Comparison of ENCODE assay signal across 12 cellular contexts in genomic region chr20:35467339-35468224, GRCh38. TPM values are rescaled to one million over a fixed set of nuclear protein-coding genes. Genes with fewer than 3 reads are reported as not detected.
A peak's percentile ranks its signal among the peaks of the same experiment; 100 is the strongest.
DNase-seq lines count a peak whose midpoint lies in the region; ATAC-seq, FAIRE-seq and TF ChIP-seq lines count a peak whose summit lies in the region.
"Had no signal": no experiment of that assay in that cellular context is flagged by ENCODE, and none has a peak within 500 bp of the region (broad histone marks: within the 10 kb centered on the region; RNA-seq: fewer than 3 reads in every experiment).

No MANE protein-coding gene starts in this region.

- no peak overlapping the region for H3K4me3 Mint-ChIP-seq in MCF 10A (ENCODE audit: unreplicated experiment)

- BruUV-seq in MCF 10A (replicated peaks; lab: Mats Ljungman, UMichigan), result no TSS peak
- BruUV-seq in mammary epithelial cell (replicated peaks; lab: Mats Ljungman, UMichigan), result no TSS peak
- no TSS peak for BruUV-seq in HepG2 (replicated peaks; lab: Mats Ljungman, UMichigan)

- H3K27me3 Mint-ChIP-seq in MCF 10A (ENCODE audit: insufficient read depth, unreplicated experiment), result no peaks in the 10 kb centered on the region

- H3K9me3 ChIP-seq in mammary epithelial cell (replicated peaks; ENCODE audit: insufficient read depth, low read length) (no peaks in the 10 kb centered on the region), HepG2 (ENCODE audit: low read length) (no peaks in the 10 kb centered on the region)
- H3K9me3 ChIP-seq: BE2C had no signal

- H3K4me1 Mint-ChIP-seq in MCF 10A (ENCODE audit: insufficient read depth, unreplicated experiment), result peaks cover 8% of the 10 kb centered on the region

- H3K79me2 ChIP-seq in mammary epithelial cell (ENCODE audit: insufficient read depth, low read length), result peaks cover 5% of the 10 kb centered on the region
- H3K79me2 ChIP-seq in HepG2 (ENCODE audit: insufficient read depth, low read length), result no peaks in the 10 kb centered on the region

- no peak overlapping the region for H2AFZ ChIP-seq in mammary epithelial cell (ENCODE audit: low read depth, low read length)
- H2AFZ ChIP-seq in HepG2 (ENCODE audit: low read length), result no peak overlapping the region

- POLR2A ChIA-PET in MCF 10A (lab: Yijun Ruan, JAX), result interaction anchor here (0.6 kb wide), 3 partner anchors 8 to 475 kb away, joined by 3 read pairs; partner anchors contain the start of gene RBM39
- POLR2A ChIA-PET in HepG2 (lab: Yijun Ruan, JAX), result interaction anchor here (0.6 to 9.1 kb wide), 13 partner anchors 7 to 487 kb away, joined by 3 to 151 read pairs (median 6); partner anchors contain the start of genes CEP250, ERGIC3, NFS1 and RBM39

- WGBS in mammary epithelial cell (ENCODE audit: low coverage, missing lambda C conversion rate), result 87% methylated on average over 6 of the region's 9 CpGs
- 69% methylated on average over 9 of the region's 9 CpGs for WGBS in HepG2 (ENCODE audit: low lambda C conversion rate)

- no peak overlapping the region for H3K4me2 ChIP-seq in mammary epithelial cell (ENCODE audit: insufficient read depth, low read depth, low read length)
- H3K4me2 ChIP-seq in HepG2 (ENCODE audit: low read depth, low read length), result peak overlapping the region; percentile 66

- CTCF ChIA-PET in MCF 10A (lab: Yijun Ruan, JAX) (interaction anchor here (0.6 to 1.5 kb wide), 3 partner anchors 11 to 232 kb away, joined by 3 to 4 read pairs (median 3); partner anchors contain the start of gene ROMO1), mammary epithelial cell (lab: Charles Lee; ENCODE audit: low non-redundant PET) (no interaction called here), HepG2 (lab: Yijun Ruan, JAX; ENCODE audit: low intra/inter-chr PET ratio, low total read pairs) (interaction anchor here (1.0 kb wide), 1 partner anchor 56 kb away, joined by 3 read pairs; no protein-coding TSS in a partner anchor)

- in situ Hi-C loops in mammary epithelial cell (cut with MboI; ENCODE audit: low sequenced_read_pairs in 2 of 2), result no loop called here
- in situ Hi-C loops in HepG2 (cut with HindIII; ENCODE audit: extremely low pct_ligation_motif_present, low pct_unique_long_range_greater_than_20kb), result no loop called here

- H3K36me3 ChIP-seq in mammary epithelial cell (ENCODE audit: insufficient read depth, low read length) (peaks cover 33% of the 10 kb centered on the region), HepG2 (replicated peaks in 1 of 2; ENCODE audit: control insufficient read depth in 1 of 2, insufficient read depth in 2 of 2, low read length in 2 of 2) (peaks cover 30 to 71% of the 10 kb centered on the region in 2 experiments)

- H3K4me1 ChIP-seq in mammary epithelial cell (ENCODE audit: insufficient read depth, low read length), result no peaks in the 10 kb centered on the region
- H3K4me1 ChIP-seq in HepG2 (ENCODE audit: insufficient read depth, low read length), result peaks cover 53% of the 10 kb centered on the region
- H3K4me1 ChIP-seq: BE2C had no signal

- H4K20me1 ChIP-seq in mammary epithelial cell (ENCODE audit: insufficient read depth, low read length) (no peaks in the 10 kb centered on the region), HepG2 (ENCODE audit: insufficient read depth, low read length) (peaks cover 4% of the 10 kb centered on the region; the same call in 1 of the 2 replicates)

- H3K9ac ChIP-seq in mammary epithelial cell (ENCODE audit: insufficient read depth, low read length) (no peak overlapping the region), HepG2 (ENCODE audit: insufficient read depth, low read depth, low read length) (peak overlapping the region; percentile 45; the same call in 1 of the 2 replicates)

- H3K9me3 Mint-ChIP-seq in MCF 10A (ENCODE audit: unreplicated experiment), result no peaks in the 10 kb centered on the region

- DNase-seq in MCF 10A (ENCODE audit: unreplicated experiment) (peak; percentile 51), mammary epithelial cell (no peak), astrocyte of the hippocampus (ENCODE audit: low read depth, low spot score) (peak; percentile 42), HepG2 (ENCODE audit: low spot score) (peak; percentile 91), urothelium cell line (ENCODE audit: low spot score) (peak; percentile 56), Kasumi-1 (lab: John Stamatoyannopoulos, UW) (no peak), NCI-H345 treated with DMSO at 0.1 percent for 48 hours (lab: John Stamatoyannopoulos, UW; ENCODE audit: unreplicated experiment) (no peak)
- DNase-seq: BE2C, midbrain, NCI-H2171 treated with DMSO at 0.1 percent for 48 hours had no signal

- peak; percentile 88 for FAIRE-seq in HepG2 (lab: Jason Lieb, UNC)
- no peak for FAIRE-seq in urothelium cell line (lab: Jason Lieb, UNC)
- FAIRE-seq: endometrium had no signal

- intact Hi-C loops in MCF 10A (cut with micrococcal nuclease), result no loop called here
- intact Hi-C loops in mammary epithelial cell (cut with micrococcal nuclease), result loop anchor here (10.0 kb wide), 1 partner anchor 237 kb away; no protein-coding TSS in a partner anchor
- intact Hi-C loops in HepG2 (cut with micrococcal nuclease; ENCODE audit: unreplicated experiment), result loop anchor here (5.0 to 10.0 kb wide), 2 partner anchors 75 to 227 kb away; partner anchors contain the start of genes ERGIC3, NFS1 and ROMO1

- peak overlapping the region; percentile 81 for H3K27ac Mint-ChIP-seq in MCF 10A (ENCODE audit: low read depth, unreplicated experiment)

- TF ChIP-seq CTCF in MCF 10A (IDR thresholded peaks at IDR 0.05; ENCODE audit: unreplicated experiment) (no peak), mammary epithelial cell (conservative IDR thresholded peaks at IDR 0.05 in 1 of 2, IDR thresholded peaks at IDR 0.05 in 1 of 2; ENCODE audit: extremely low read depth in 1 of 2, insufficient read depth in 1 of 2, low read depth in 1 of 2, low read length in 2 of 2) (no peak), HepG2 (CRISPR knock-in tag; IDR thresholded peaks at IDR 0.05) (no peak)

- H3K27me3 ChIP-seq in mammary epithelial cell (ENCODE audit: insufficient read depth, low read length) (no peaks in the 10 kb centered on the region), HepG2 (ENCODE audit: control insufficient read depth in 1 of 2, insufficient read depth in 2 of 2, low read length in 2 of 2) (no peaks in the 10 kb centered on the region)
- H3K27me3 ChIP-seq: BE2C had no signal

- dilution Hi-C loops in mammary epithelial cell (cut with HindIII; ENCODE audit: low sequenced_read_pairs), result no loop called here

- TF ChIP-seq POLR2A in HepG2 (IDR thresholded peaks at IDR 0.05; ENCODE audit: insufficient read depth in 1 of 2, low read depth in 2 of 2, low read length in 2 of 2), result peak in 1 of 2 experiments; percentile 41; a peak in 1 of 4 replicates

- H3K27ac ChIP-seq in mammary epithelial cell (ENCODE audit: insufficient read depth, low read depth, low read length) (no peak overlapping the region), HepG2 (ENCODE audit: extremely low read length, insufficient read depth, low read length) (peak overlapping the region; percentile 80)

- ATAC-seq in HepG2, result peak; percentile 81
- no peak for ATAC-seq in HG02852 (IDR thresholded peaks at IDR 0.05; ENCODE audit: unreplicated experiment)

- H3K4me3 ChIP-seq in mammary epithelial cell (replicated peaks in 1 of 3; ENCODE audit: insufficient read depth in 1 of 3, low read depth in 2 of 3, low read length in 3 of 3), result no peak overlapping the region
- H3K4me3 ChIP-seq in HepG2 (replicated peaks in 1 of 3; ENCODE audit: insufficient read depth in 1 of 3, low read depth in 2 of 3, low read length in 3 of 3), result peak overlapping the region in 1 of 3 experiments; percentile 35; a peak in 2 of 6 replicates

- TF ChIP-seq RAD21 in HepG2 (CRISPR knock-in tag; IDR thresholded peaks at IDR 0.05), result no peak

- peaks cover 94% of the 10 kb centered on the region for H3K36me3 Mint-ChIP-seq in MCF 10A (ENCODE audit: insufficient read depth, unreplicated experiment)

- peak in 1 of 2 experiments; percentile 95; a peak in 2 of 4 replicates for TF ChIP-seq EP300 in HepG2 (IDR thresholded peaks at IDR 0.05; ENCODE audit: low read depth in 2 of 2, low read length in 2 of 2)
- peak; percentile 85 for TF ChIP-seq EP300 in HepG2 (CRISPR knock-in tag; IDR thresholded peaks at IDR 0.05; ENCODE audit: borderline replicate concordance)

RNA-seq across cellular contexts. Expression of gene CEP250, which starts 12.2 kb away (rescaled TPM):
- total RNA-seq in MCF 10A (2022) (41.0 and 44.0 TPM in 2 replicates), mammary epithelial cell (10 to 100 TPM; 19.0 to 45.5 TPM), HepG2 (2016; rRNA removed; fragmentation: Illumina TruSeq; extraction: Trizol) (55.3 and 55.7 TPM in 2 replicates)
- polyA plus RNA-seq in mammary epithelial cell (6.9 TPM), HepG2 (2011; rRNA removed) (28.3 and 28.8 TPM in 2 replicates)
- 86.2 TPM for polyA minus RNA-seq in mammary epithelial cell
- 4.6 and 8.2 TPM in 2 replicates for total RNA-seq in HepG2 (2016; cell fraction: cytosol; rRNA removed; fragmentation: Illumina TruSeq; extraction: Trizol; ENCODE audit: low read depth)
- 47.0 and 58.9 TPM in 2 replicates for total RNA-seq in HepG2 (2016; cell fraction: insoluble cytoplasmic fraction; rRNA removed; fragmentation: Illumina TruSeq; extraction: Trizol)
- total RNA-seq in HepG2 (2016; cell fraction: membrane; rRNA removed; fragmentation: Illumina TruSeq; extraction: Trizol), result 10.8 and 11.9 TPM in 2 replicates
- total RNA-seq in HepG2 (2016; cell fraction: nucleus; rRNA removed; fragmentation: Illumina TruSeq; extraction: Trizol), result 53.7 and 62.9 TPM in 2 replicates
- polyA plus RNA-seq in HepG2 (2011; cell fraction: cytosol; rRNA removed), result 13.0 and 15.9 TPM in 2 replicates
- polyA plus RNA-seq in HepG2 (2011; cell fraction: nucleus; rRNA removed), result 91.1 and 91.6 TPM in 2 replicates
- polyA plus RNA-seq in HepG2 (2012), result 51.5 and 68.0 TPM in 2 replicates
- polyA plus RNA-seq in HepG2 (2016; cell fraction: cytosol; fragmentation: Illumina TruSeq; extraction: Trizol; ENCODE audit: low read depth), result 1.8 and 3.2 TPM in 2 replicates
- polyA plus RNA-seq in HepG2 (2016; cell fraction: insoluble cytoplasmic fraction; fragmentation: Illumina TruSeq; extraction: Trizol; ENCODE audit: low read depth), result 25.5 and 33.0 TPM in 2 replicates
- polyA plus RNA-seq in HepG2 (2016; cell fraction: membrane; fragmentation: Illumina TruSeq; extraction: Trizol; ENCODE audit: low read depth), result 4.0 and 5.2 TPM in 2 replicates
- 164 and 177 TPM in 2 replicates for polyA plus RNA-seq in HepG2 (2016; cell fraction: nucleus; fragmentation: Illumina TruSeq; extraction: Trizol; ENCODE audit: insufficient read depth, low read depth)
- 17.6 and 28.3 TPM in 2 replicates for polyA minus RNA-seq in HepG2 (2011; rRNA and poly(A)+ RNA removed; ENCODE audit: low replicate concordance)
- polyA minus RNA-seq in HepG2 (2011; cell fraction: cytosol; rRNA and poly(A)+ RNA removed), result 15.9 and 26.1 TPM in 2 replicates
- polyA minus RNA-seq in HepG2 (2011; cell fraction: nucleus; rRNA and poly(A)+ RNA removed), result 47.3 and 65.8 TPM in 2 replicates

RNA-seq across cellular contexts. Expression of gene GDF5, which starts 29.6 kb away (rescaled TPM):
- not detected in 2 replicates for total RNA-seq in MCF 10A (2022)
- total RNA-seq in mammary epithelial cell, result 1 to 10 TPM in 1 of 2 donors, under 1 TPM in 1; 0.16 to 5.0 TPM
- 1.4 TPM for polyA plus RNA-seq in mammary epithelial cell
- polyA minus RNA-seq in mammary epithelial cell, result 3.0 TPM
- not detected in 2 replicates for total RNA-seq in HepG2 (2016; rRNA removed; fragmentation: Illumina TruSeq; extraction: Trizol)
- total RNA-seq in HepG2 (2016; cell fraction: cytosol; rRNA removed; fragmentation: Illumina TruSeq; extraction: Trizol; ENCODE audit: low read depth), result not detected in 2 replicates
- not detected in 2 replicates for total RNA-seq in HepG2 (2016; cell fraction: insoluble cytoplasmic fraction; rRNA removed; fragmentation: Illumina TruSeq; extraction: Trizol)
- total RNA-seq in HepG2 (2016; cell fraction: membrane; rRNA removed; fragmentation: Illumina TruSeq; extraction: Trizol), result not detected in 2 replicates
- total RNA-seq in HepG2 (2016; cell fraction: nucleus; rRNA removed; fragmentation: Illumina TruSeq; extraction: Trizol), result not detected in 2 replicates
- polyA plus RNA-seq in HepG2 (2011; rRNA removed), result not detected in 2 replicates
- polyA plus RNA-seq in HepG2 (2011; cell fraction: cytosol; rRNA removed), result 0.04 TPM in 1 of 2 replicates, not detected in the other
- polyA plus RNA-seq in HepG2 (2011; cell fraction: nucleus; rRNA removed), result not detected in 2 replicates
- not detected in 2 replicates for polyA plus RNA-seq in HepG2 (2012)
- polyA plus RNA-seq in HepG2 (2016; cell fraction: cytosol; fragmentation: Illumina TruSeq; extraction: Trizol; ENCODE audit: low read depth), result not detected in 2 replicates
- polyA plus RNA-seq in HepG2 (2016; cell fraction: insoluble cytoplasmic fraction; fragmentation: Illumina TruSeq; extraction: Trizol; ENCODE audit: low read depth), result not detected in 2 replicates
- not detected in 2 replicates for polyA plus RNA-seq in HepG2 (2016; cell fraction: membrane; fragmentation: Illumina TruSeq; extraction: Trizol; ENCODE audit: low read depth)
- not detected in 2 replicates for polyA plus RNA-seq in HepG2 (2016; cell fraction: nucleus; fragmentation: Illumina TruSeq; extraction: Trizol; ENCODE audit: insufficient read depth, low read depth)
- polyA minus RNA-seq in HepG2 (2011; rRNA and poly(A)+ RNA removed; ENCODE audit: low replicate concordance), result 0.09 TPM in 1 of 2 replicates, not detected in the other
- polyA minus RNA-seq in HepG2 (2011; cell fraction: cytosol; rRNA and poly(A)+ RNA removed), result not detected in 2 replicates
- not detected in 2 replicates for polyA minus RNA-seq in HepG2 (2011; cell fraction: nucleus; rRNA and poly(A)+ RNA removed)

RNA-seq across cellular contexts. Expression of gene UQCC1, which starts 55.8 kb away (rescaled TPM):
- total RNA-seq in MCF 10A (2022), result 45.2 and 55.8 TPM in 2 replicates
- total RNA-seq in mammary epithelial cell, result 10 to 100 TPM; 20.8 to 39.5 TPM
- polyA plus RNA-seq in mammary epithelial cell, result 19.4 TPM
- polyA minus RNA-seq in mammary epithelial cell, result 30.4 TPM
- 67.2 and 79.5 TPM in 2 replicates for total RNA-seq in HepG2 (2016; rRNA removed; fragmentation: Illumina TruSeq; extraction: Trizol)
- total RNA-seq in HepG2 (2016; cell fraction: cytosol; rRNA removed; fragmentation: Illumina TruSeq; extraction: Trizol; ENCODE audit: low read depth), result 21.4 and 22.2 TPM in 2 replicates
- total RNA-seq in HepG2 (2016; cell fraction: insoluble cytoplasmic fraction; rRNA removed; fragmentation: Illumina TruSeq; extraction: Trizol), result 62.6 and 81.6 TPM in 2 replicates
- 31.1 and 32.0 TPM in 2 replicates for total RNA-seq in HepG2 (2016; cell fraction: membrane; rRNA removed; fragmentation: Illumina TruSeq; extraction: Trizol)
- total RNA-seq in HepG2 (2016; cell fraction: nucleus; rRNA removed; fragmentation: Illumina TruSeq; extraction: Trizol), result 92.7 and 103 TPM in 2 replicates
- polyA plus RNA-seq in HepG2 (2011; rRNA removed), result 68.5 and 76.9 TPM in 2 replicates
- polyA plus RNA-seq in HepG2 (2011; cell fraction: cytosol; rRNA removed), result 43.3 and 47.7 TPM in 2 replicates
- 174 and 175 TPM in 2 replicates for polyA plus RNA-seq in HepG2 (2011; cell fraction: nucleus; rRNA removed)
- 60.6 and 74.9 TPM in 2 replicates for polyA plus RNA-seq in HepG2 (2012)
- 10.6 and 11.5 TPM in 2 replicates for polyA plus RNA-seq in HepG2 (2016; cell fraction: cytosol; fragmentation: Illumina TruSeq; extraction: Trizol; ENCODE audit: low read depth)
- polyA plus RNA-seq in HepG2 (2016; cell fraction: insoluble cytoplasmic fraction; fragmentation: Illumina TruSeq; extraction: Trizol; ENCODE audit: low read depth), result 60.7 and 64.9 TPM in 2 replicates
- 17.6 and 21.1 TPM in 2 replicates for polyA plus RNA-seq in HepG2 (2016; cell fraction: membrane; fragmentation: Illumina TruSeq; extraction: Trizol; ENCODE audit: low read depth)
- polyA plus RNA-seq in HepG2 (2016; cell fraction: nucleus; fragmentation: Illumina TruSeq; extraction: Trizol; ENCODE audit: insufficient read depth, low read depth), result 143 and 149 TPM in 2 replicates
- polyA minus RNA-seq in HepG2 (2011; rRNA and poly(A)+ RNA removed; ENCODE audit: low replicate concordance), result 45.0 and 72.9 TPM in 2 replicates
- 39.7 and 43.4 TPM in 2 replicates for polyA minus RNA-seq in HepG2 (2011; cell fraction: cytosol; rRNA and poly(A)+ RNA removed)
- 106 and 120 TPM in 2 replicates for polyA minus RNA-seq in HepG2 (2011; cell fraction: nucleus; rRNA and poly(A)+ RNA removed)

Comparison
In these comparisons a context has a peak if more than half of its experiments do, and no peak if none do; other contexts are left out.
1. DNase-seq: peak in MCF 10A (single experiment), astrocyte of the hippocampus (single experiment), HepG2 (single experiment) and urothelium cell line (single experiment); none in mammary epithelial cell (single experiment), Kasumi-1 (0 of 2) and NCI-H345 treated with DMSO at 0.1 percent for 48 hours (single experiment).